16 cellular contexts compared by ENCODE assay signal in genomic region chrX:78759081-78759480, GRCh38. TPM values are rescaled to one million over a fixed set of nuclear protein-coding genes. Genes with fewer than 3 reads are reported as not detected.
DNase-seq lines count a peak whose midpoint lies in the region; ATAC-seq, FAIRE-seq and TF ChIP-seq lines count a peak whose summit lies in the region.
"Had no signal": no experiment of that assay in that cellular context is flagged by ENCODE, and none has a peak within 500 bp of the region (broad histone marks: within the 10 kb centered on the region; RNA-seq: fewer than 3 reads in every experiment).

No MANE protein-coding gene starts in this region.

- H3K4me1 ChIP-seq in PC-3 (ENCODE audit: insufficient read depth, low read length) (no peaks in the 10 kb centered on the region), GM23338 (ENCODE audit: insufficient read depth) (no peaks in the 10 kb centered on the region)

- H3K36me3 Mint-ChIP-seq in GM23338 (ENCODE audit: low read depth) = peaks cover 20% of the 10 kb centered on the region; the same call in 2 of the 3 replicates
- H3K36me3 Mint-ChIP-seq: CD14-positive monocyte; CD4-positive, alpha-beta memory T cell had no signal

- H3K27me3 ChIP-seq in PC-3 (ENCODE audit: low read length) (peaks cover 15% of the 10 kb centered on the region; the same call in 1 of the 2 replicates), GM23338 (ENCODE audit: insufficient read depth) (no peaks in the 10 kb centered on the region)

- intact Hi-C loops in PC-3 (cut with micrococcal nuclease) = no loop called here

- FAIRE-seq in GM19239 (lab: Jason Lieb, UNC) = peak; percentile 54
- FAIRE-seq: GM12892, GM18507, H1 had no signal

- TF ChIP-seq CTCF in PC-3 (conservative IDR thresholded peaks at IDR 0.05; ENCODE audit: low read depth, low read length) = no peak
- no peak for TF ChIP-seq CTCF in GM23338 (conservative IDR thresholded peaks at IDR 0.05; ENCODE audit: low read depth in 2 of 2)

- H3K27ac ChIP-seq in PC-3 (ENCODE audit: low read length) (no peak overlapping the region), GM23338 (ENCODE audit: low read depth) (no peak overlapping the region)
- H3K27ac ChIP-seq: BLaER1, KMS-11 had no signal

- H3K79me2 ChIP-seq in PC-3 (ENCODE audit: low read length) = no peaks in the 10 kb centered on the region
- H3K79me2 ChIP-seq in GM23338 (replicated peaks; ENCODE audit: insufficient read depth) = no peaks in the 10 kb centered on the region

- CTCF ChIA-PET in PC-3 (lab: Charles Lee) = no interaction called here

- H3K4me1 Mint-ChIP-seq in GM23338 = no peaks in the 10 kb centered on the region
- H3K4me1 Mint-ChIP-seq: H9 had no signal

- H3K36me3 ChIP-seq in PC-3 (ENCODE audit: low read depth, low read length) (no peaks in the 10 kb centered on the region), GM23338 (ENCODE audit: insufficient read depth) (no peaks in the 10 kb centered on the region)
- H3K36me3 ChIP-seq: BLaER1 had no signal

- BruUV-seq in PC-3 (replicated peaks; lab: Mats Ljungman, UMichigan) = no TSS peak

- H3K4me3 Mint-ChIP-seq in GM23338 = no peak overlapping the region
- H3K4me3 Mint-ChIP-seq: CD14-positive monocyte; CD4-positive, alpha-beta memory T cell; H9 had no signal

- no peaks in the 10 kb centered on the region for H3K27me3 Mint-ChIP-seq in GM23338 (ENCODE audit: insufficient read depth, low read depth, poor library complexity)
- H3K27me3 Mint-ChIP-seq: CD4-positive, alpha-beta memory T cell had no signal

- POLR2A ChIA-PET in PC-3 (lab: Charles Lee; ENCODE audit: unreplicated experiment) = no interaction called here

- H3F3A ChIP-seq in PC-3 (ENCODE audit: low read length, unreplicated experiment) (no peaks in the 10 kb centered on the region), GM23338 (replicated peaks; ENCODE audit: low read depth) (no peaks in the 10 kb centered on the region)

- no peaks in the 10 kb centered on the region for H3K9me3 Mint-ChIP-seq in GM23338

- H4K20me1 ChIP-seq in PC-3 (ENCODE audit: low read length) (no peaks in the 10 kb centered on the region), GM23338 (replicated peaks; ENCODE audit: insufficient read depth) (no peaks in the 10 kb centered on the region)
- H4K20me1 ChIP-seq: BLaER1 had no signal

- no peak overlapping the region for H3K4me2 ChIP-seq in PC-3 (ENCODE audit: low read length)
- H3K4me2 ChIP-seq in GM23338 = no peak overlapping the region
- H3K4me2 ChIP-seq: BLaER1, KMS-11 had no signal

- DNase-seq in GM19239 (ENCODE audit: insufficient read length, low spot score) (no peak), PC-3 (peak; percentile 20), hepatic stellate cell (ENCODE audit: low spot score) (peak; percentile 0), DMS114 treated with DMSO at 0.1 percent for 48 hours (lab: John Stamatoyannopoulos, UW; ENCODE audit: unreplicated experiment) (no peak), GM23338 (ENCODE audit: low spot score) (no peak), GM19238 (ENCODE audit: insufficient read length, low spot score) (no peak)
- DNase-seq: ACHN; CD4-positive, alpha-beta memory T cell; DMS79 treated with DMSO at 0.1 percent for 48 hours; H9 had no signal

- no peak overlapping the region for H3K9ac ChIP-seq in PC-3 (ENCODE audit: low read length)
- H3K9ac ChIP-seq: BLaER1, KMS-11 had no signal

- ATAC-seq in PC-3 (no peak), GM23338 (no peak)

- H3K4me3 ChIP-seq in PC-3 (ENCODE audit: low read length) = no peak overlapping the region
- no peak overlapping the region for H3K4me3 ChIP-seq in GM23338
- H3K4me3 ChIP-seq: BLaER1 had no signal

- H3K27ac Mint-ChIP-seq in GM23338 = no peak overlapping the region
- H3K27ac Mint-ChIP-seq: CD14-positive monocyte; CD4-positive, alpha-beta memory T cell; H9 had no signal

- H2AFZ ChIP-seq in PC-3 (ENCODE audit: low read length) = no peak overlapping the region
- H2AFZ ChIP-seq in GM23338 = no peak overlapping the region

- no peaks in the 10 kb centered on the region for H3K9me3 ChIP-seq in PC-3 (ENCODE audit: low read length)
- H3K9me3 ChIP-seq: BLaER1 had no signal

- H3K9me2 ChIP-seq in PC-3 (replicated peaks; ENCODE audit: low read length) (no peaks in the 10 kb centered on the region), GM23338 (ENCODE audit: insufficient read depth) (no peaks in the 10 kb centered on the region)

TF ChIP-seq in GM23338, 12 proteins besides CTCF, POLR2A, EP300 and RAD21 (continues in another document):
- TF ChIP-seq STAT1 (IDR thresholded peaks at IDR 0.05; ENCODE audit: unreplicated experiment) (no peak), POLR2AphosphoS5 (IDR thresholded peaks at IDR 0.05; ENCODE audit: low read depth) (no peak), CREB1 (CRISPR knock-in tag; IDR thresholded peaks at IDR 0.05; ENCODE audit: low read depth) (no peak), EZH2phosphoT487 (IDR thresholded peaks at IDR 0.05; ENCODE audit: unreplicated experiment) (no peak), EZH2 (IDR thresholded peaks at IDR 0.05; ENCODE audit: low read depth, unreplicated experiment) (no peak)
- TF ChIP-seq, protein P1, sequence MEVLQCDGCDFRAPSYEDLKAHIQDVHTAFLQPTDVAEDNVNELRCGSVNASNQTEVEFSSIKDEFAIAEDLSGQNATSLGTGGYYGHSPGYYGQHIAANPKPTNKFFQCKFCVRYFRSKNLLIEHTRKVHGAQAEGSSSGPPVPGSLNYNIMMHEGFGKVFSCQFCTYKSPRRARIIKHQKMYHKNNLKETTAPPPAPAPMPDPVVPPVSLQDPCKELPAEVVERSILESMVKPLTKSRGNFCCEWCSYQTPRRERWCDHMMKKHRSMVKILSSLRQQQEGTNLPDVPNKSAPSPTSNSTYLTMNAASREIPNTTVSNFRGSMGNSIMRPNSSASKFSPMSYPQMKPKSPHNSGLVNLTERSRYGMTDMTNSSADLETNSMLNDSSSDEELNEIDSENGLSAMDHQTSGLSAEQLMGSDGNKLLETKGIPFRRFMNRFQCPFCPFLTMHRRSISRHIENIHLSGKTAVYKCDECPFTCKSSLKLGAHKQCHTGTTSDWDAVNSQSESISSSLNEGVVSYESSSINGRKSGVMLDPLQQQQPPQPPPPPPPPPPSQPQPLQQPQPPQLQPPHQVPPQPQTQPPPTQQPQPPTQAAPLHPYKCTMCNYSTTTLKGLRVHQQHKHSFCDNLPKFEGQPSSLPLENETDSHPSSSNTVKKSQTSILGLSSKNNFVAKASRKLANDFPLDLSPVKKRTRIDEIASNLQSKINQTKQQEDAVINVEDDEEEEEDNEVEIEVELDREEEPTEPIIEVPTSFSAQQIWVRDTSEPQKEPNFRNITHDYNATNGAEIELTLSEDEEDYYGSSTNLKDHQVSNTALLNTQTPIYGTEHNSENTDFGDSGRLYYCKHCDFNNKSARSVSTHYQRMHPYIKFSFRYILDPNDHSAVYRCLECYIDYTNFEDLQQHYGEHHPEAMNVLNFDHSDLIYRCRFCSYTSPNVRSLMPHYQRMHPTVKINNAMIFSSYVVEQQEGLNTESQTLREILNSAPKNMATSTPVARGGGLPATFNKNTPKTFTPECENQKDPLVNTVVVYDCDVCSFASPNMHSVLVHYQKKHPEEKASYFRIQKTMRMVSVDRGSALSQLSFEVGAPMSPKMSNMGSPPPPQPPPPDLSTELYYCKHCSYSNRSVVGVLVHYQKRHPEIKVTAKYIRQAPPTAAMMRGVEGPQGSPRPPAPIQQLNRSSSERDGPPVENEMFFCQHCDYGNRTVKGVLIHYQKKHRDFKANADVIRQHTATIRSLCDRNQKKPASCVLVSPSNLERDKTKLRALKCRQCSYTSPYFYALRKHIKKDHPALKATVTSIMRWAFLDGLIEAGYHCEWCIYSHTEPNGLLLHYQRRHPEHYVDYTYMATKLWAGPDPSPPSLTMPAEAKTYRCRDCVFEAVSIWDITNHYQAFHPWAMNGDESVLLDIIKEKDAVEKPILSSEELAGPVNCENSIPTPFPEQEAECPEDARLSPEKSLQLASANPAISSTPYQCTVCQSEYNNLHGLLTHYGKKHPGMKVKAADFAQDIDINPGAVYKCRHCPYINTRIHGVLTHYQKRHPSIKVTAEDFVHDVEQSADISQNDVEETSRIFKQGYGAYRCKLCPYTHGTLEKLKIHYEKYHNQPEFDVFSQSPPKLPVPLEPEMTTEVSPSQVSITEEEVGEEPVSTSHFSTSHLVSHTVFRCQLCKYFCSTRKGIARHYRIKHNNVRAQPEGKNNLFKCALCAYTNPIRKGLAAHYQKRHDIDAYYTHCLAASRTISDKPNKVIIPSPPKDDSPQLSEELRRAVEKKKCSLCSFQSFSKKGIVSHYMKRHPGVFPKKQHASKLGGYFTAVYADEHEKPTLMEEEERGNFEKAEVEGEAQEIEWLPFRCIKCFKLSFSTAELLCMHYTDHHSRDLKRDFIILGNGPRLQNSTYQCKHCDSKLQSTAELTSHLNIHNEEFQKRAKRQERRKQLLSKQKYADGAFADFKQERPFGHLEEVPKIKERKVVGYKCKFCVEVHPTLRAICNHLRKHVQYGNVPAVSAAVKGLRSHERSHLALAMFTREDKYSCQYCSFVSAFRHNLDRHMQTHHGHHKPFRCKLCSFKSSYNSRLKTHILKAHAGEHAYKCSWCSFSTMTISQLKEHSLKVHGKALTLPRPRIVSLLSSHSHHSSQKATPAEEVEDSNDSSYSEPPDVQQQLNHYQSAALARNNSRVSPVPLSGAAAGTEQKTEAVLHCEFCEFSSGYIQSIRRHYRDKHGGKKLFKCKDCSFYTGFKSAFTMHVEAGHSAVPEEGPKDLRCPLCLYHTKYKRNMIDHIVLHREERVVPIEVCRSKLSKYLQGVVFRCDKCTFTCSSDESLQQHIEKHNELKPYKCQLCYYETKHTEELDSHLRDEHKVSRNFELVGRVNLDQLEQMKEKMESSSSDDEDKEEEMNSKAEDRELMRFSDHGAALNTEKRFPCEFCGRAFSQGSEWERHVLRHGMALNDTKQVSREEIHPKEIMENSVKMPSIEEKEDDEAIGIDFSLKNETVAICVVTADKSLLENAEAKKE (CRISPR knock-in tag; IDR thresholded peaks at IDR 0.05) = no peak

RNA-seq across cellular contexts. Expression of gene LPAR4, which starts 11.6 kb away (rescaled TPM):
- 1.9 TPM in 1 of 2 replicates, not detected in the other for total RNA-seq in PC-3 (2014; rRNA removed)
- total RNA-seq in GM23338 (2014; rRNA removed; shearing (Covaris generic)) = 14.2 and 14.9 TPM in 2 replicates
- 13.0 and 14.1 TPM in 2 replicates for polyA plus RNA-seq in GM23338 (2016; fragmentation: Nextera tagmentation; extraction: Ambion mirVana)
- total RNA-seq: CD4-positive, alpha-beta memory T cell had no signal
- polyA plus RNA-seq: CD14-positive monocyte; CD4-positive, alpha-beta memory T cell had no signal

Comparison
In these comparisons a context has a peak if more than half of its experiments do, and no peak if none do; other contexts are left out.
1. DNase-seq: peak in PC-3 (single experiment) and hepatic stellate cell (single experiment); none in GM19239 (single experiment), DMS114 treated with DMSO at 0.1 percent for 48 hours (single experiment), GM23338 (single experiment) and GM19238 (single experiment).